ENCODE assay signal across 1 cellular context in genomic region chrX:20143111-20143510, GRCh38.
TF ChIP-seq lines count a peak whose summit lies in the region.

No MANE protein-coding gene starts in this region.

TF ChIP-seq in A549, 52 proteins besides CTCF, POLR2A, EP300 and RAD21 (continued from another document):
- TF ChIP-seq EHMT2 (IDR thresholded peaks at IDR 0.05; ENCODE audit: low read depth), result no peak
- TF ChIP-seq REST (IDR thresholded peaks at IDR 0.05), result no peak
- no peak for TF ChIP-seq HES2 (IDR thresholded peaks at IDR 0.05)
- no peak for TF ChIP-seq ZC3H11A (IDR thresholded peaks at IDR 0.05)
- TF ChIP-seq GATA3 (IDR thresholded peaks at IDR 0.05; ENCODE audit: borderline replicate concordance), result no peak
- TF ChIP-seq NR3C1 (IDR thresholded peaks at IDR 0.05), result no peak
- no peak for TF ChIP-seq FOSB (CRISPR knock-in tag; IDR thresholded peaks at IDR 0.05)
- no peak for TF ChIP-seq BHLHE40 (IDR thresholded peaks at IDR 0.05; ENCODE audit: low read depth, low read length)
